In genomic region chr7:818031-818699, GRCh38 we compare ENCODE assay signal across 8 cellular contexts. TPM values are rescaled to one million over a fixed set of nuclear protein-coding genes. Genes with fewer than 3 reads are reported as not detected.
DNase-seq lines count a peak whose midpoint lies in the region; ATAC-seq and TF ChIP-seq lines count a peak whose summit lies in the region.

No MANE protein-coding gene starts in this region.

- H3K4me1 Mint-ChIP-seq in activated naive CD8-positive, alpha-beta T cell treated with anti-CD3 and anti-CD28 coated beads, Interleukin-2, amount 50 U/mL, for 24 hours, result peaks cover 62% of the 10 kb centered on the region

- peak overlapping the region; percentile 91 for H3K4me3 Mint-ChIP-seq in activated naive CD8-positive, alpha-beta T cell treated with anti-CD3 and anti-CD28 coated beads, Interleukin-2, amount 50 U/mL, for 24 hours

- no peaks in the 10 kb centered on the region for H3K9me3 Mint-ChIP-seq in activated naive CD8-positive, alpha-beta T cell treated with anti-CD3 and anti-CD28 coated beads, Interleukin-2, amount 50 U/mL, for 24 hours

- TF ChIP-seq CTCF in left lung (IDR thresholded peaks at IDR 0.05), result peak; percentile 10 to 34

- peaks cover 30% of the 10 kb centered on the region for H3K36me3 Mint-ChIP-seq in activated naive CD8-positive, alpha-beta T cell treated with anti-CD3 and anti-CD28 coated beads, Interleukin-2, amount 50 U/mL, for 24 hours (ENCODE audit: low read depth)

- peak overlapping the region in 1 of 2 donors; percentile 67 for H3K4me3 ChIP-seq in left lung

- H3K9me3 ChIP-seq in left lung, result no peaks in the 10 kb centered on the region

- peak overlapping the region; percentile 87 for H3K27ac Mint-ChIP-seq in activated naive CD8-positive, alpha-beta T cell treated with anti-CD3 and anti-CD28 coated beads, Interleukin-2, amount 50 U/mL, for 24 hours

- intact Hi-C loops in left lung (cut with DNase I), result no loop called here

- DNase-seq in EL, result peak; percentile 73
- DNase-seq in KBM-7, result peak; percentile 43
- DNase-seq in activated naive CD8-positive, alpha-beta T cell treated with anti-CD3 and anti-CD28 coated beads, Interleukin-2, amount 50 U/mL, for 24 hours, result no peak
- DNase-seq in left lung, result no peak
- no peak for DNase-seq in Ammon's horn (ENCODE audit: low spot score)
- DNase-seq in NCI-H187 (lab: John Stamatoyannopoulos, UW), result no peak
- DNase-seq in OCI-M2 (lab: John Stamatoyannopoulos, UW; ENCODE audit: unreplicated experiment), result no peak
- DNase-seq in NCI-H1105 treated with DMSO at 0.1 percent for 48 hours (lab: John Stamatoyannopoulos, UW), result no peak

- peaks cover 12% of the 10 kb centered on the region for H3K27me3 Mint-ChIP-seq in activated naive CD8-positive, alpha-beta T cell treated with anti-CD3 and anti-CD28 coated beads, Interleukin-2, amount 50 U/mL, for 24 hours

- no peaks in the 10 kb centered on the region for H3K36me3 ChIP-seq in left lung

- peaks cover 11 to 33% of the 10 kb centered on the region in 2 donors for H3K4me1 ChIP-seq in left lung

- no peak overlapping the region for H3K27ac ChIP-seq in left lung

- peaks cover 0 to 36% of the 10 kb centered on the region in 2 donors for H3K27me3 ChIP-seq in left lung

- in situ Hi-C loops in KBM-7 (cut with MboI; ENCODE audit: low pct_unique_long_range_greater_than_20kb, low sequenced_read_pairs), result no loop called here

- ATAC-seq in activated naive CD8-positive, alpha-beta T cell treated with anti-CD3 and anti-CD28 coated beads, Interleukin-2, amount 50 U/mL, for 24 hours, result no peak
- ATAC-seq in left lung, result no peak

RNA-seq across cellular contexts. Expression of gene SUN1, which starts 14.1 kb away (rescaled TPM):
- total RNA-seq in left lung, result 100 to 1,000 TPM; 101 to 109 TPM

RNA-seq across cellular contexts. Expression of gene GET4, which starts 58.2 kb away (rescaled TPM):
- total RNA-seq in left lung, result 10 to 100 TPM; 30.1 to 31.6 TPM

Comparison
In these comparisons a context has a peak if more than half of its experiments do, and no peak if none do; other contexts are left out.
1. DNase-seq: peak in EL (single experiment) and KBM-7 (single experiment); none in activated naive CD8-positive, alpha-beta T cell treated with anti-CD3 and anti-CD28 coated beads, Interleukin-2, amount 50 U/mL, for 24 hours (single experiment), left lung (0 of 2), Ammon's horn (single experiment), NCI-H187 (0 of 2), OCI-M2 (single experiment) and NCI-H1105 treated with DMSO at 0.1 percent for 48 hours (single experiment).